1 cellular context compared by ENCODE assay signal in the genomic region with DNA sequence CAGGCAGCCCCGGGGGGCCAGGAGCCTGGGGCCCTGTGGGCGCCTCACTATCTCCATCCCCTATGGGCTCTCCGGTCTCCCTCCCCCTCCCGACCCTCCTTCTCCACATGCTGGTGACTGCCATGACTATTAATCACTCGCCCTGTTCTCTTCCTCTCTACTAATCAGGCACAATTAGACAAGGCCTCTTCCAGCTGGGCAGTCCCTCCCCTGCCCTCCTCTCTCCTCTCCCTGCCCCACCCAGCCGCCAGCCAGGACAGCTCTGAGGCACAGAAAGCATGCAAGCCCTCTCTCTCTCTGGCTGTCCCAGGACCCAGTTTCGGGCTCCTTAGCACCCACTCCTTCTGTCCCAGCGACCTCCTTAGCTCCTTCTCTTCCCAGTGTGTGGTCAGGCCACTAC.
TF ChIP-seq lines count a peak whose summit lies in the region.

No MANE protein-coding gene starts in this region.

TF ChIP-seq in H1, 55 proteins besides CTCF, POLR2A, EP300 and RAD21:
- TF ChIP-seq, protein P1, sequence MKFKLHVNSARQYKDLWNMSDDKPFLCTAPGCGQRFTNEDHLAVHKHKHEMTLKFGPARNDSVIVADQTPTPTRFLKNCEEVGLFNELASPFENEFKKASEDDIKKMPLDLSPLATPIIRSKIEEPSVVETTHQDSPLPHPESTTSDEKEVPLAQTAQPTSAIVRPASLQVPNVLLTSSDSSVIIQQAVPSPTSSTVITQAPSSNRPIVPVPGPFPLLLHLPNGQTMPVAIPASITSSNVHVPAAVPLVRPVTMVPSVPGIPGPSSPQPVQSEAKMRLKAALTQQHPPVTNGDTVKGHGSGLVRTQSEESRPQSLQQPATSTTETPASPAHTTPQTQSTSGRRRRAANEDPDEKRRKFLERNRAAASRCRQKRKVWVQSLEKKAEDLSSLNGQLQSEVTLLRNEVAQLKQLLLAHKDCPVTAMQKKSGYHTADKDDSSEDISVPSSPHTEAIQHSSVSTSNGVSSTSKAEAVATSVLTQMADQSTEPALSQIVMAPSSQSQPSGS (IDR thresholded peaks at IDR 0.05; ENCODE audit: low read length), result no peak
